Comparison of ENCODE assay signal across 7 cellular contexts in genomic region chr20:19552144-19552895, GRCh38.
DNase-seq lines count a peak whose midpoint lies in the region; FAIRE-seq and TF ChIP-seq lines count a peak whose summit lies in the region.

No MANE protein-coding gene starts in this region.

- H3K27ac ChIP-seq in adrenal gland: peak overlapping the region in 1 of 5 donors; percentile 13
- H3K27ac ChIP-seq in small intestine (ENCODE audit: low read depth in 1 of 2, low read length in 1 of 2): no peak overlapping the region
- no peak overlapping the region for H3K27ac ChIP-seq in Peyer's patch

- DNase-seq in M059J (ENCODE audit: low read depth): peak; percentile 67
- DNase-seq in adrenal gland: peak; percentile 51 to 79 (median 74)
- DNase-seq in islet precursor cell: peak; percentile 90
- DNase-seq in small intestine: peak; percentile 7
- DNase-seq in activated CD4-positive, CD25-positive, alpha-beta regulatory T cell treated with anti-CD3 and anti-CD28 coated beads, Interleukin-2, amount 50 U/mL, for 72 hours: no peak
- no peak for DNase-seq in SKM-1 treated with dmso at 0.1 percent for 144 hours (lab: John Stamatoyannopoulos, UW; ENCODE audit: unreplicated experiment)
- no peak for DNase-seq in Peyer's patch

- H3K27me3 ChIP-seq in adrenal gland (no peaks in the 10 kb centered on the region), small intestine (ENCODE audit: control insufficient read depth in 2 of 2, insufficient read depth in 2 of 2, low read length in 2 of 2) (no peaks in the 10 kb centered on the region), Peyer's patch (no peaks in the 10 kb centered on the region)

- WGBS in adrenal gland, 4 donors: 20 to 26% (median 22%) methylated on average over 4 of the region's 4 CpGs
- 41 to 46% (median 44%) methylated on average over 4 of the region's 4 CpGs for WGBS in small intestine, 3 donors

- no peaks in the 10 kb centered on the region for H3K9me3 ChIP-seq in adrenal gland (replicated peaks in 1 of 3)
- no peaks in the 10 kb centered on the region for H3K9me3 ChIP-seq in small intestine (ENCODE audit: control insufficient read depth, low read depth)
- H3K9me3 ChIP-seq in Peyer's patch: no peaks in the 10 kb centered on the region

- H3K4me1 ChIP-seq in adrenal gland (replicated peaks in 1 of 2) (peaks cover 0 to 11% of the 10 kb centered on the region in 2 donors), small intestine (ENCODE audit: control insufficient read depth in 2 of 2, insufficient read depth in 1 of 2, low read depth in 1 of 2, low read length in 1 of 2) (no peaks in the 10 kb centered on the region), Peyer's patch (no peaks in the 10 kb centered on the region)

- FAIRE-seq in small intestine (lab: Jason Lieb, UNC): no peak

- no peak overlapping the region for H3K4me3 ChIP-seq in adrenal gland
- no peak overlapping the region for H3K4me3 ChIP-seq in small intestine (ENCODE audit: low read depth in 1 of 2, low read length in 2 of 2)
- H3K4me3 ChIP-seq in Peyer's patch: no peak overlapping the region

- TF ChIP-seq CTCF in adrenal gland (IDR thresholded peaks at IDR 0.05) (peak in 1 of 6 experiments; percentile 16), Peyer's patch (IDR thresholded peaks at IDR 0.05) (no peak)

- H3K36me3 ChIP-seq in adrenal gland (replicated peaks in 1 of 2) (no peaks in the 10 kb centered on the region), small intestine (ENCODE audit: control insufficient read depth in 2 of 2, insufficient read depth in 2 of 2, low read length in 2 of 2) (no peaks in the 10 kb centered on the region), Peyer's patch (no peaks in the 10 kb centered on the region)

- TF ChIP-seq POLR2A in adrenal gland (IDR thresholded peaks at IDR 0.05): no peak
- TF ChIP-seq POLR2A in Peyer's patch (IDR thresholded peaks at IDR 0.05): no peak

- intact Hi-C loops in adrenal gland (cut with DNase I): no loop called here

Comparison
In these comparisons a context has a peak if more than half of its experiments do, and no peak if none do; other contexts are left out.
1. DNase-seq: peak in M059J (single experiment), adrenal gland (7 of 7), islet precursor cell (single experiment) and small intestine (single experiment); none in activated CD4-positive, CD25-positive, alpha-beta regulatory T cell treated with anti-CD3 and anti-CD28 coated beads, Interleukin-2, amount 50 U/mL, for 72 hours (single experiment), SKM-1 treated with dmso at 0.1 percent for 144 hours (single experiment) and Peyer's patch (0 of 3).